In genomic region chr10:17250736-17251135, GRCh38 we compare ENCODE assay signal across 20 cellular contexts. TPM values are rescaled to one million over a fixed set of nuclear protein-coding genes. Genes with fewer than 3 reads are reported as not detected.
DNase-seq lines count a peak whose midpoint lies in the region; ATAC-seq and TF ChIP-seq lines count a peak whose summit lies in the region.
"Had no signal": no experiment of that assay in that cellular context is flagged by ENCODE, and none has a peak within 500 bp of the region (broad histone marks: within the 10 kb centered on the region; RNA-seq: fewer than 3 reads in every experiment).

No MANE protein-coding gene starts in this region.

- no peaks in the 10 kb centered on the region for H3K36me3 ChIP-seq in osteoblast (ENCODE audit: insufficient read depth, low read length)
- H3K36me3 ChIP-seq in gastrocnemius medialis: no peaks in the 10 kb centered on the region
- H3K36me3 ChIP-seq: ovary, vagina had no signal

- intact Hi-C loops in gastrocnemius medialis (cut with DNase I; ENCODE audit: low total_unique reads): no loop called here

- H3K4me1 ChIP-seq in osteoblast (ENCODE audit: insufficient read depth, low read length): peaks cover under 1% of the 10 kb centered on the region
- H3K4me1 ChIP-seq in gastrocnemius medialis: no peaks in the 10 kb centered on the region
- H3K4me1 ChIP-seq: Caco-2, vagina had no signal

- H2AFZ ChIP-seq in osteoblast (ENCODE audit: low read length): no peak overlapping the region

- H3K4me3 ChIP-seq in osteoblast (ENCODE audit: insufficient read depth, low read length): no peak overlapping the region
- no peak overlapping the region for H3K4me3 ChIP-seq in gastrocnemius medialis
- H3K4me3 ChIP-seq: dorsolateral prefrontal cortex, ovary, vagina had no signal

- H3K27me3 Mint-ChIP-seq in HFFc6 (ENCODE audit: insufficient read depth): no peaks in the 10 kb centered on the region; the same call in 1 of the 2 replicates
- H3K27me3 Mint-ChIP-seq in brain: no peaks in the 10 kb centered on the region
- H3K27me3 Mint-ChIP-seq: activated naive CD8-positive, alpha-beta T cell had no signal

- H3K27me3 ChIP-seq in osteoblast (ENCODE audit: insufficient read depth, low read length): no peaks in the 10 kb centered on the region
- H3K27me3 ChIP-seq in gastrocnemius medialis: no peaks in the 10 kb centered on the region
- H3K27me3 ChIP-seq: ovary, vagina had no signal

- H4K20me1 ChIP-seq in osteoblast (ENCODE audit: insufficient read depth, low read length): no peaks in the 10 kb centered on the region

- H3K4me2 ChIP-seq in osteoblast (ENCODE audit: insufficient read depth, low read length): no peak overlapping the region

- no peaks in the 10 kb centered on the region for H3K9me3 ChIP-seq in osteoblast (ENCODE audit: low read depth, low read length)
- H3K9me3 ChIP-seq in gastrocnemius medialis: no peaks in the 10 kb centered on the region
- H3K9me3 ChIP-seq: ovary, vagina had no signal

- TF ChIP-seq POLR2A in gastrocnemius medialis (IDR thresholded peaks at IDR 0.05): no peak

- ATAC-seq in gastrocnemius medialis (no peak), GM19463 (IDR thresholded peaks at IDR 0.05; ENCODE audit: unreplicated experiment) (no peak)
- ATAC-seq: left ventricle myocardium superior had no signal

- H3K9me3 Mint-ChIP-seq in HFFc6 (peaks cover 15% of the 10 kb centered on the region), brain (peaks cover 3 to 27% (median 17%) of the 10 kb centered on the region in 5 experiments)

- H3K36me3 Mint-ChIP-seq in HFFc6 (ENCODE audit: low read depth) (peaks cover 12% of the 10 kb centered on the region; the same call in 1 of the 2 replicates), brain (no peaks in the 10 kb centered on the region)

- H3K27ac Mint-ChIP-seq in HFFc6: no peak overlapping the region
- no peak overlapping the region for H3K27ac Mint-ChIP-seq in brain
- H3K27ac Mint-ChIP-seq: activated naive CD8-positive, alpha-beta T cell; T-helper 2 cell treated with Interferon-gamma antibody and Interleukin-4, amounts not matched to agents 5 μg/mL and 100 μg/mL, for 36 hours had no signal

- TF ChIP-seq CTCF in HFFc6 (IDR thresholded peaks at IDR 0.05): peak; percentile 52
- peak; percentile 21 to 45 for TF ChIP-seq CTCF in brain (conservative IDR thresholded peaks at IDR 0.05)
- peak; percentile 12 for TF ChIP-seq CTCF in osteoblast (IDR thresholded peaks at IDR 0.05; ENCODE audit: extremely low read depth, low read depth, low read length)
- no peak for TF ChIP-seq CTCF in GM10266 (IDR thresholded peaks at IDR 0.05; ENCODE audit: control insufficient read depth, insufficient read depth, low read depth, missing control alignments)
- no peak for TF ChIP-seq CTCF in gastrocnemius medialis (IDR thresholded peaks at IDR 0.05 in 4 of 5, conservative IDR thresholded peaks at IDR 0.05 in 1 of 5)

- H3K4me3 Mint-ChIP-seq in HFFc6: no peak overlapping the region
- no peak overlapping the region for H3K4me3 Mint-ChIP-seq in brain
- H3K4me3 Mint-ChIP-seq: activated naive CD8-positive, alpha-beta T cell; T-helper 2 cell treated with Interferon-gamma antibody and Interleukin-4, amounts not matched to agents 5 μg/mL and 100 μg/mL, for 36 hours had no signal

- H3K79me2 ChIP-seq in osteoblast (ENCODE audit: insufficient read depth, low read length): no peaks in the 10 kb centered on the region

- H3K27ac ChIP-seq in osteoblast (ENCODE audit: low read depth, low read length) (no peak overlapping the region), gastrocnemius medialis (no peak overlapping the region)
- H3K27ac ChIP-seq: dorsolateral prefrontal cortex, ovary, vagina had no signal

- in situ Hi-C loops in gastrocnemius medialis (cut with MboI; ENCODE audit: low sequenced_read_pairs in 4 of 4): loop anchor here in 1 of 4 donors (25.0 kb wide), 1 partner anchor 1338 kb away; no protein-coding TSS in a partner anchor

- H3K4me1 Mint-ChIP-seq in HFFc6 (ENCODE audit: low read depth) (peaks cover 5% of the 10 kb centered on the region), brain (no peaks in the 10 kb centered on the region)

- peak; percentile 34 for DNase-seq in EH (ENCODE audit: low read depth)
- DNase-seq in HFFc6: no peak
- no peak for DNase-seq in osteoblast (ENCODE audit: insufficient read length, low spot score, missing footprints)
- DNase-seq in GM10266 (ENCODE audit: extremely low spot score): no peak
- DNase-seq in gastrocnemius medialis: no peak
- no peak for DNase-seq in anterior cingulate cortex (lab: John Stamatoyannopoulos, UW)
- DNase-seq: activated CD4-positive, CD25-positive, alpha-beta regulatory T cell treated with anti-CD3 and anti-CD28 coated beads, Interleukin-2, amount 50 U/mL, for 72 hours; Caco-2; dorsolateral prefrontal cortex; erythroblast; left ventricle myocardium superior; NCI-H187; ovary; SIG-M5; stimulated activated CD4-positive, alpha-beta T cell treated with anti-CD3 and anti-CD28 coated beads, Interleukin-2, amount 100 ng/mL, for 24 hours had no signal

RNA-seq across cellular contexts. Expression of gene VIM, which starts 22.7 kb away (rescaled TPM):
- total RNA-seq in HFFc6 (2021; fragmentation: NEBNext Ultra II Directional; extraction: Animal tissue kit (Norgen Biotek cat#: 25700)): over 10,000 TPM in 4 of 6 experiments, 1,000 to 10,000 TPM in 2; 9,623 to 12,540 (median 10,688) TPM
- 290 TPM for polyA plus RNA-seq in brain (ENCODE audit: insufficient read depth, low read depth, low replicate concordance)
- total RNA-seq in osteoblast: 10,072 and 10,643 TPM in 2 replicates
- total RNA-seq in gastrocnemius medialis: 100 to 1,000 TPM; 355 to 835 (median 589) TPM

RNA-seq across cellular contexts. Expression of gene TRDMT1, which starts 49.3 kb away (rescaled TPM):
- 10 to 100 TPM in 2 of 6 experiments, 1 to 10 TPM in 4; 6.8 to 13.0 (median 8.6) TPM for total RNA-seq in HFFc6 (2021; fragmentation: NEBNext Ultra II Directional; extraction: Animal tissue kit (Norgen Biotek cat#: 25700))
- 3.0 TPM for polyA plus RNA-seq in brain (ENCODE audit: insufficient read depth, low read depth, low replicate concordance)
- 7.1 and 7.6 TPM in 2 replicates for total RNA-seq in osteoblast
- 1 to 10 TPM in 3 of 4 donors, under 1 TPM in 1; 0.85 to 4.7 (median 2.1) TPM for total RNA-seq in gastrocnemius medialis

Comparison
In these comparisons a context has a peak if more than half of its experiments do, and no peak if none do; other contexts are left out.
1. CTCF ChIP-seq: peak in HFFc6 (single experiment), brain (2 of 2) and osteoblast (single experiment); none in GM10266 (single experiment) and gastrocnemius medialis (0 of 5).
2. RNA of gene VIM, which starts 22.7 kb away (total RNA-seq): 9,623 to 12,540 TPM in HFFc6 and 10,072 to 10,643 TPM in osteoblast; 355 to 835 TPM in gastrocnemius medialis; every median in the first group is over 10 times any median in the second.